In genomic region chr4:48342559-48342878, GRCh38 we compare ENCODE assay signal across 8 cellular contexts. TPM values are rescaled to one million over a fixed set of nuclear protein-coding genes. Genes with fewer than 3 reads are reported as not detected.
DNase-seq lines count a peak whose midpoint lies in the region; ATAC-seq, FAIRE-seq and TF ChIP-seq lines count a peak whose summit lies in the region.

No MANE protein-coding gene starts in this region.

- peaks cover 52% of the 10 kb centered on the region for H3K4me1 Mint-ChIP-seq in activated B cell treated with CpG ODN at 0.5 μM for 24 hours

- no peaks in the 10 kb centered on the region for H3K27me3 ChIP-seq in small intestine (ENCODE audit: control insufficient read depth in 2 of 2, insufficient read depth in 2 of 2, low read length in 2 of 2)

- no peaks in the 10 kb centered on the region for H3K36me3 ChIP-seq in small intestine (ENCODE audit: control insufficient read depth in 2 of 2, insufficient read depth in 2 of 2, low read length in 2 of 2)

- peak; percentile 23 for DNase-seq in activated CD8-positive, alpha-beta memory T cell treated with anti-CD3 and anti-CD28 coated beads, Interleukin-2, amount 50 U/mL, for 4 hours
- no peak for DNase-seq in activated CD8-positive, alpha-beta memory T cell treated with anti-CD3 and anti-CD28 coated beads for 24 hours
- DNase-seq in activated B cell treated with CpG ODN at 0.5 μM for 24 hours (no peak), fibroblast of villous mesenchyme (ENCODE audit: low read depth) (no peak), small intestine (no peak), putamen (ENCODE audit: low spot score) (no peak), NCI-H524 treated with DMSO at 0.1 percent for 48 hours (lab: John Stamatoyannopoulos, UW) (no peak)

- peak overlapping the region in 1 of 2 donors; percentile 99 for H3K27ac ChIP-seq in small intestine (ENCODE audit: low read depth in 1 of 2, low read length in 1 of 2)

- no peaks in the 10 kb centered on the region for H3K9me3 ChIP-seq in small intestine (ENCODE audit: control insufficient read depth, low read depth)

- CTCF ChIA-PET in activated B cell treated with CpG ODN at 0.5 μM for 24 hours (lab: Charles Lee): interaction anchor here (0.8 kb wide), 1 partner anchor 214 kb away, joined by 3 read pairs; no protein-coding TSS in a partner anchor

- ATAC-seq in activated B cell treated with CpG ODN at 0.5 μM for 24 hours (ENCODE audit: low read depth): no peak
- ATAC-seq in HG03175 (IDR thresholded peaks at IDR 0.05; ENCODE audit: unreplicated experiment): no peak

- FAIRE-seq in small intestine (lab: Jason Lieb, UNC): no peak

- intact Hi-C loops in activated B cell treated with CpG ODN at 0.5 μM for 24 hours (cut with micrococcal nuclease): loop anchor here (5.0 to 10.0 kb wide), 5 partner anchors 145 to 562 kb away; partner anchors contain the start of genes CNGA1, NIPAL1 and OCIAD2

- WGBS in small intestine, 3 donors: 0 to 1% (median 1%) methylated on average over 8 of the region's 8 CpGs

- peak overlapping the region; percentile 82 for H3K27ac Mint-ChIP-seq in activated B cell treated with CpG ODN at 0.5 μM for 24 hours

- no peak for TF ChIP-seq CTCF in activated B cell treated with CpG ODN at 0.5 μM for 24 hours (IDR thresholded peaks at IDR 0.05)
- TF ChIP-seq CTCF in fibroblast of villous mesenchyme (IDR thresholded peaks at IDR 0.05; ENCODE audit: insufficient read depth, low read depth, low read length): no peak

- peaks cover 4 to 13% of the 10 kb centered on the region in 2 donors for H3K4me1 ChIP-seq in small intestine (ENCODE audit: control insufficient read depth in 2 of 2, insufficient read depth in 1 of 2, low read depth in 1 of 2, low read length in 1 of 2)

- peak overlapping the region; percentile 97 for H3K4me3 Mint-ChIP-seq in activated B cell treated with CpG ODN at 0.5 μM for 24 hours

- peak overlapping the region; percentile 99 for H3K4me3 ChIP-seq in fibroblast of villous mesenchyme (ENCODE audit: low read depth, low read length)
- H3K4me3 ChIP-seq in small intestine (ENCODE audit: low read depth in 1 of 2, low read length in 2 of 2): peak overlapping the region; percentile 87 to 93

- H3K9me3 Mint-ChIP-seq in activated B cell treated with CpG ODN at 0.5 μM for 24 hours: no peaks in the 10 kb centered on the region

- peaks cover 6% of the 10 kb centered on the region for H3K36me3 Mint-ChIP-seq in activated B cell treated with CpG ODN at 0.5 μM for 24 hours (ENCODE audit: low read depth)

- POLR2A ChIA-PET in activated B cell treated with CpG ODN at 0.5 μM for 24 hours (lab: Charles Lee): interaction anchor here (0.6 to 1.9 kb wide), 5 partner anchors 14 to 490 kb away, joined by 3 to 11 read pairs (median 4); no protein-coding TSS in a partner anchor

- no peaks in the 10 kb centered on the region for H3K27me3 Mint-ChIP-seq in activated B cell treated with CpG ODN at 0.5 μM for 24 hours

RNA-seq across cellular contexts. Expression of gene SLAIN2, which starts 1.2 kb away (rescaled TPM):
- 50.8 and 62.1 TPM in 2 replicates for total RNA-seq in activated B cell treated with CpG ODN at 0.5 μM for 24 hours
- 31.6 and 99.7 TPM in 2 replicates for total RNA-seq in fibroblast of villous mesenchyme
- polyA plus RNA-seq in small intestine: 10 to 100 TPM; 21.1 to 22.1 (median 21.2) TPM
